ENCODE assay signal across 19 cellular contexts in the genomic region with DNA sequence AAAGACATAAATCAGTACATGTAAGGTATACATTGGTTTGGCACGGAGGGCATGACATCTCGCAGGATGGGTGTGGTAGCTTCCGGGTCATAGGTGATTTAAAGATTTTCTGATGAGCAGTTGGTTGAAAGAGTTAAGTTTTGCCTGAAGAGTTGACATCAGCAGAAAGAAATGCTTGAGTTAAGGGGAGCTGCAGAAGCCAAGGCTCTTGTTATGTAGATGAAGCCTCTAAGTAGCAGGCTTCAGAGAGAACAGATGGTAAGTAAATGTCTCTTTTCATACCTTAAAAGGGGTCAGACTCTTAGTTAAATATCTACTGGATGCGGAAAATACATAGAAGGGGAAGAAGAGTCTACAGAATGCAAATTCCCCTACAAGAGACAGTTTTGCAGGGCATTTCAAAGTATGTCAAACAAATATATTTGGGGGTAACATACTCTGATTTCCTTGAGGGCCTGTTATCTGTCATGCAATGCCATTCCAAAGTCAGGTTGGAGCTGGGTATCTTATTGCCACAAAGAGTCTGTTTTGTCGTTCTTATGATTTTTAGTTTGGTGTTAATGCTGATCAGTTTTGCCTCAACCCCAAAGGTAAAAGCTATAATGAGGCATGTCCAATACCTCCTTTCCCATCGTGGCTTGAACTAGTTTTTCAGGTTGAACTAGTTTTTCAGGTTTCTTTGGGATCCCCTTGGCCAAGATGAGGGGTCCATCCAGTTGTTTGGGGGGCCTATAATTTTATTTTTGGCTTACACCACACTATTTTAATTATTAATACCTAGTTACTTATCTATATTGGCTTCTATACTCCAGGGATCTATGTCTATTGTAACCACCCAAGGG.
DNase-seq lines count a peak whose midpoint lies in the region; ATAC-seq, FAIRE-seq and TF ChIP-seq lines count a peak whose summit lies in the region.
"Had no signal": no experiment of that assay in that cellular context is flagged by ENCODE, and none has a peak within 500 bp of the region (broad histone marks: within the 10 kb centered on the region; RNA-seq: fewer than 3 reads in every experiment).

No MANE protein-coding gene starts in this region.

- dilution Hi-C loops in IMR-90 (cut with HindIII; ENCODE audit: low sequenced_read_pairs, unreplicated experiment), result no loop called here

- 0 out of 2 replicates have a peak overlapping the region, but pooled peaks have one; percentile 9 for H2BK20ac ChIP-seq in IMR-90 (ENCODE audit: low read depth, low read length)
- peak overlapping the region; percentile 10; the same call in 1 of the 2 replicates for H2BK20ac ChIP-seq in H1 (ENCODE audit: low read length)

- no peaks in the 10 kb centered on the region for H4K20me1 ChIP-seq in IMR-90 (ENCODE audit: insufficient read depth, low read length)
- H4K20me1 ChIP-seq in H1 (replicated peaks in 1 of 2; ENCODE audit: control insufficient read depth in 1 of 2, insufficient read depth in 2 of 2, low read length in 2 of 2), result no peaks in the 10 kb centered on the region

- H3K27me3 ChIP-seq in IMR-90 (ENCODE audit: control insufficient read depth, insufficient read depth, low read length), result no peaks in the 10 kb centered on the region
- no peaks in the 10 kb centered on the region for H3K27me3 ChIP-seq in H1 (replicated peaks in 1 of 4; ENCODE audit: control insufficient read depth in 3 of 4, extremely low read depth in 1 of 4, insufficient read depth in 3 of 4, low read length in 3 of 4)
- no peaks in the 10 kb centered on the region for H3K27me3 ChIP-seq in iPS-20b (ENCODE audit: insufficient read depth, low read length)

- peak; percentile 92 for FAIRE-seq in H1 (lab: Jason Lieb, UNC)
- FAIRE-seq: A204.1 had no signal

- no peak overlapping the region for H4K5ac ChIP-seq in IMR-90 (ENCODE audit: low read depth, low read length)
- peak overlapping the region; percentile 70 for H4K5ac ChIP-seq in H1 (ENCODE audit: insufficient read length, low read depth, low read length)

- H2BK15ac ChIP-seq in IMR-90 (ENCODE audit: low read depth, low read length) (no peak overlapping the region; the same call in 2 of the 3 replicates), H1 (ENCODE audit: low read length) (no peak overlapping the region)

- no peaks in the 10 kb centered on the region; the same call in 1 of the 2 replicates for H3K9me1 ChIP-seq in IMR-90 (ENCODE audit: insufficient read depth, low read length)

- CTCF ChIA-PET in IMR-90 (lab: Yijun Ruan, JAX), result no interaction called here
- CTCF ChIA-PET in H1 (lab: Charles Lee; ENCODE audit: partially characterized antibody), result interaction anchor here (0.6 to 1.9 kb wide), 7 partner anchors 10 to 104 kb away, joined by 3 to 6 read pairs (median 3); no protein-coding TSS in a partner anchor
- CTCF ChIA-PET in activated CD4-positive, alpha-beta memory T cell treated with anti-CD3 and anti-CD28 coated beads, Interleukin-2, amount 10 ng/mL, durations not matched to agents 7 days and 5 days (lab: Charles Lee), result no interaction called here

- BruUV-seq in IMR-90 (replicated peaks; lab: Mats Ljungman, UMichigan), result no TSS peak

- H3K27ac ChIP-seq in IMR-90 (ENCODE audit: insufficient read depth, low read length), result no peak overlapping the region
- H3K27ac ChIP-seq in H1 (ENCODE audit: low read depth, low read length), result 0 out of 2 replicates have a peak overlapping the region, but pooled peaks have one; percentile 22
- peak overlapping the region; percentile 42 for H3K27ac ChIP-seq in iPS-20b (ENCODE audit: low read length)

- H2BK5ac ChIP-seq in IMR-90 (ENCODE audit: low read depth, low read length, poor library complexity, severe bottlenecking) (no peak overlapping the region), H1 (ENCODE audit: low read depth, low read length) (peak overlapping the region; percentile 87; the same call in 1 of the 2 replicates)

- H4K91ac ChIP-seq in IMR-90 (ENCODE audit: insufficient read depth, low read depth, low read length) (0 out of 2 replicates have a peak overlapping the region, but pooled peaks have one; percentile 74), H1 (replicated peaks; ENCODE audit: insufficient read length, low read length) (no peak overlapping the region)

- WGBS in IMR-90 (ENCODE audit: extremely low coverage in 2 of 2, insufficient read length in 1 of 2), 2 experiments, result no CpG with 5 or more reads among the region's 6 CpGs
- WGBS in H1 (ENCODE audit: extremely low coverage in 1 of 2, insufficient coverage in 1 of 2, insufficient read length in 1 of 2, insufficient replicate concordance in 2 of 2, low coverage in 1 of 2, low lambda C conversion rate in 2 of 2, missing lambda C conversion rate in 1 of 2), 2 experiments, result 60% methylated on average over 6 of the region's 6 CpGs; no CpG with 5 or more reads in 1 of the 2 experiments

- DNase-seq in ELF-1 (ENCODE audit: low read depth, low spot score), result peak; percentile 26
- no peak for DNase-seq in IMR-90
- DNase-seq in H1 (ENCODE audit: low read depth in 1 of 2, low spot score in 2 of 2), result peak in 1 of 2 experiments; percentile 34
- no peak for DNase-seq in NCI-H345 treated with DMSO at 0.1 percent for 48 hours (lab: John Stamatoyannopoulos, UW; ENCODE audit: unreplicated experiment)
- no peak for DNase-seq in activated CD4-positive, alpha-beta memory T cell treated with anti-CD3 and anti-CD28 coated beads, Interleukin-2, amount 10 ng/mL, durations not matched to agents 7 days and 5 days
- no peak for DNase-seq in activated effector memory CD4-positive, alpha-beta T cell treated with Interleukin-2 at 50 U/mL for 16 hours
- DNase-seq: DMS79 treated with DMSO at 0.1 percent for 48 hours; GF-D8; GOT3; HFFc6; NCI-H1417 treated with DMSO at 0.1 percent for 48 hours; NCI-H2029; NCI-H524 treated with DMSO at 0.1 percent for 48 hours; NK-92 treated with Interleukin-12 subunit alpha and Interleukin-12 subunit beta, amount 100 ng/mL, for 24 hours had no signal

- H4K8ac ChIP-seq in IMR-90 (ENCODE audit: low read depth in 2 of 2, low read length in 2 of 2) (no peak overlapping the region), H1 (ENCODE audit: extremely low read depth, insufficient read depth, low read length) (no peak overlapping the region)

- peaks cover 2% of the 10 kb centered on the region; the same call in 1 of the 2 replicates for H3K23me2 ChIP-seq in H1 (ENCODE audit: low read depth, low read length)

- TF ChIP-seq POLR2A in IMR-90 (IDR thresholded peaks at IDR 0.05; ENCODE audit: low read depth, low read length) (no peak), H1 (IDR thresholded peaks at IDR 0.05; ENCODE audit: control extremely low read depth in 1 of 2, low read depth in 2 of 2, low read length in 2 of 2) (no peak)

- H3K9me3 ChIP-seq in IMR-90 (ENCODE audit: control insufficient read depth, insufficient read depth, low read length), result no peaks in the 10 kb centered on the region
- H3K9me3 ChIP-seq in H1 (ENCODE audit: insufficient read depth in 2 of 2, low read depth in 1 of 2, low read length in 1 of 2), result peaks cover 3 to 6% of the 10 kb centered on the region in 2 experiments; a peak in 2 of 4 replicates
- no peaks in the 10 kb centered on the region for H3K9me3 ChIP-seq in iPS-20b (ENCODE audit: insufficient read depth, low read depth, low read length)

- H3K4me1 Mint-ChIP-seq in activated CD4-positive, alpha-beta memory T cell treated with anti-CD3 and anti-CD28 coated beads, Interleukin-2, amount 10 ng/mL, durations not matched to agents 7 days and 5 days, result no peaks in the 10 kb centered on the region
- H3K4me1 Mint-ChIP-seq: CD14-positive monocyte had no signal

- H3K23ac ChIP-seq in IMR-90 (ENCODE audit: low read depth, low read length) (no peak overlapping the region), H1 (ENCODE audit: insufficient read length) (no peak overlapping the region)

- no peak overlapping the region for H3K56ac ChIP-seq in IMR-90 (ENCODE audit: extremely low read depth, insufficient read depth, low read length)
- H3K56ac ChIP-seq in H1 (replicated peaks; ENCODE audit: insufficient read length, low read depth, low read length), result no peak overlapping the region

- H3K4me3 ChIP-seq in IMR-90 (ENCODE audit: insufficient read depth, low read depth, low read length), result no peak overlapping the region
- peak overlapping the region in 2 of 4 experiments; percentile 4 to 35; a peak in 1 of 8 replicates for H3K4me3 ChIP-seq in H1 (ENCODE audit: extremely low read depth in 1 of 4, insufficient read depth in 2 of 4, low read depth in 3 of 4, low read length in 4 of 4)
- H3K4me3 ChIP-seq in iPS-20b (ENCODE audit: low read length), result peak overlapping the region; percentile 9; the same call in 1 of the 2 replicates

- TF ChIP-seq RAD21 in IMR-90 (IDR thresholded peaks at IDR 0.05; ENCODE audit: low read length) (no peak), H1 (IDR thresholded peaks at IDR 0.05 in 1 of 2, conservative IDR thresholded peaks at IDR 0.05 in 1 of 2; ENCODE audit: low read depth in 2 of 2, low read length in 2 of 2) (no peak)

- H3K9ac ChIP-seq in IMR-90 (ENCODE audit: low read depth, low read length) (no peak overlapping the region), H1 (replicated peaks in 1 of 4; ENCODE audit: extremely low read depth in 1 of 4, low read depth in 3 of 4, low read length in 3 of 4) (no peak overlapping the region), iPS-20b (ENCODE audit: low read depth, low read length) (no peak overlapping the region; the same call in 1 of the 2 replicates)

- intact Hi-C loops in IMR-90 (cut with micrococcal nuclease), result no loop called here

- peaks cover 6% of the 10 kb centered on the region for H3K27me3 Mint-ChIP-seq in activated CD4-positive, alpha-beta memory T cell treated with anti-CD3 and anti-CD28 coated beads, Interleukin-2, amount 10 ng/mL, durations not matched to agents 7 days and 5 days
- H3K27me3 Mint-ChIP-seq: IgD-negative memory B cell had no signal

- no peak overlapping the region for H2AK9ac ChIP-seq in IMR-90 (replicated peaks; ENCODE audit: low read depth, low read length, poor library complexity)

- no peaks in the 10 kb centered on the region for H3K36me3 ChIP-seq in IMR-90 (ENCODE audit: control insufficient read depth, insufficient read depth, low read length)
- no peaks in the 10 kb centered on the region; a peak in 1 of 8 replicates for H3K36me3 ChIP-seq in H1 (ENCODE audit: control insufficient read depth in 2 of 4, insufficient read depth in 4 of 4, low read length in 3 of 4)
- no peaks in the 10 kb centered on the region for H3K36me3 ChIP-seq in iPS-20b (ENCODE audit: insufficient read depth, low read depth, low read length)

- H3K4me3 Mint-ChIP-seq in activated CD4-positive, alpha-beta memory T cell treated with anti-CD3 and anti-CD28 coated beads, Interleukin-2, amount 10 ng/mL, durations not matched to agents 7 days and 5 days, result no peak overlapping the region
- H3K4me3 Mint-ChIP-seq: CD14-positive monocyte, HFFc6, IgD-negative memory B cell had no signal

- H3K79me1 ChIP-seq in IMR-90 (ENCODE audit: low read depth in 1 of 2, low read length in 2 of 2), result no peaks in the 10 kb centered on the region
- no peaks in the 10 kb centered on the region for H3K79me1 ChIP-seq in H1 (ENCODE audit: low read depth, low read length)

- H3K36me3 Mint-ChIP-seq in activated CD4-positive, alpha-beta memory T cell treated with anti-CD3 and anti-CD28 coated beads, Interleukin-2, amount 10 ng/mL, durations not matched to agents 7 days and 5 days (ENCODE audit: low read depth), result no peaks in the 10 kb centered on the region
- H3K36me3 Mint-ChIP-seq: CD14-positive monocyte, IgD-negative memory B cell had no signal

- no peak overlapping the region for H3K27ac Mint-ChIP-seq in activated CD4-positive, alpha-beta memory T cell treated with anti-CD3 and anti-CD28 coated beads, Interleukin-2, amount 10 ng/mL, durations not matched to agents 7 days and 5 days
- H3K27ac Mint-ChIP-seq: CD14-positive monocyte, HFFc6, IgD-negative memory B cell had no signal

- TF ChIP-seq EP300 in H1 (IDR thresholded peaks at IDR 0.05; ENCODE audit: borderline replicate concordance in 1 of 2, low read depth in 2 of 2, low read length in 2 of 2), result no peak

- H2AFZ ChIP-seq in IMR-90 (replicated peaks; ENCODE audit: low read length, poor library complexity) (no peak overlapping the region), H1 (ENCODE audit: low read length) (no peak overlapping the region)

- TF ChIP-seq CTCF in IMR-90 (conservative IDR thresholded peaks at IDR 0.05; ENCODE audit: low read depth, low read length) (no peak), H1 (IDR thresholded peaks at IDR 0.05; ENCODE audit: control extremely low read depth in 1 of 3, insufficient read depth in 1 of 3, low read depth in 1 of 3, low read length in 3 of 3) (no peak)

- H3K4me2 ChIP-seq in IMR-90 (ENCODE audit: low read depth, low read length) (no peak overlapping the region), H1 (ENCODE audit: insufficient read depth in 1 of 2, low read depth in 2 of 2, low read length in 2 of 2) (peak overlapping the region; percentile 24 to 49; a peak in 2 of 4 replicates)

- H2BK120ac ChIP-seq in IMR-90 (ENCODE audit: low read depth, low read length) (peak overlapping the region; percentile 67; the same call in 1 of the 2 replicates), H1 (replicated peaks; ENCODE audit: low read depth, low read length) (peak overlapping the region; percentile 81)

- H3K79me2 ChIP-seq in H1 (ENCODE audit: control insufficient read depth in 1 of 2, insufficient read depth in 2 of 2, low read length in 2 of 2), result no peaks in the 10 kb centered on the region

- H3K9me3 Mint-ChIP-seq in activated CD4-positive, alpha-beta memory T cell treated with anti-CD3 and anti-CD28 coated beads, Interleukin-2, amount 10 ng/mL, durations not matched to agents 7 days and 5 days, result peaks cover 5% of the 10 kb centered on the region
- H3K9me3 Mint-ChIP-seq: IgD-negative memory B cell had no signal

- POLR2A ChIA-PET in IMR-90 (lab: Charles Lee; ENCODE audit: unreplicated experiment), result no interaction called here
- POLR2A ChIA-PET in H1 (lab: Charles Lee; ENCODE audit: partially characterized antibody), result interaction anchor here (0.6 to 2.5 kb wide), 3 partner anchors 9 to 253 kb away, joined by 3 to 7 read pairs (median 4); partner anchors contain the start of genes KLHL42 and MANSC4
- POLR2A ChIA-PET in activated CD4-positive, alpha-beta memory T cell treated with anti-CD3 and anti-CD28 coated beads, Interleukin-2, amount 10 ng/mL, durations not matched to agents 7 days and 5 days (lab: Charles Lee), result no interaction called here

- H3K4ac ChIP-seq in IMR-90 (ENCODE audit: low read depth, low read length) (no peak overlapping the region), H1 (replicated peaks; ENCODE audit: insufficient read length, low read depth, low read length) (peak overlapping the region; percentile 85)

- ATAC-seq in IMR-90 (ENCODE audit: low read depth) (no peak), HG02852 (IDR thresholded peaks at IDR 0.05; ENCODE audit: unreplicated experiment) (no peak)

- H2AK5ac ChIP-seq in IMR-90 (ENCODE audit: low read depth, low read length) (0 out of 2 replicates have a peak overlapping the region, but pooled peaks have one; percentile 10), H1 (ENCODE audit: low read depth, low read length) (no peak overlapping the region; the same call in 1 of the 2 replicates)

- H3K4me1 ChIP-seq in IMR-90 (ENCODE audit: control insufficient read depth, insufficient read depth, low read length), result peaks cover 10% of the 10 kb centered on the region
- H3K4me1 ChIP-seq in H1 (replicated peaks in 1 of 4; ENCODE audit: control insufficient read depth in 3 of 4, insufficient read depth in 4 of 4, low read length in 3 of 4), result peaks cover 0 to 15% (median 2%) of the 10 kb centered on the region in 4 experiments; a peak in 3 of 7 replicates
- peaks cover 13% of the 10 kb centered on the region for H3K4me1 ChIP-seq in iPS-20b (ENCODE audit: insufficient read depth, low read length)

- H3K14ac ChIP-seq in IMR-90 (replicated peaks; ENCODE audit: low read depth, low read length), result 0 out of 2 replicates have a peak overlapping the region, but pooled peaks have one; percentile 44
- no peak overlapping the region for H3K14ac ChIP-seq in H1 (ENCODE audit: insufficient read length)

- in situ Hi-C loops in IMR-90 (cut with MboI; ENCODE audit: low sequenced_read_pairs), result no loop called here

- peak overlapping the region; percentile 75; the same call in 1 of the 2 replicates for H2BK12ac ChIP-seq in H1 (ENCODE audit: low read depth, low read length)

- H3K18ac ChIP-seq in IMR-90 (ENCODE audit: low read depth, low read length) (peak overlapping the region; percentile 34; the same call in 1 of the 2 replicates), H1 (ENCODE audit: extremely low read depth, low read length) (peak overlapping the region; percentile 71)
